8 cellular contexts compared by ENCODE assay signal in genomic region chr19:4971424-4971793, GRCh38. TPM values are rescaled to one million over a fixed set of nuclear protein-coding genes. Genes with fewer than 3 reads are reported as not detected.
DNase-seq lines count a peak whose midpoint lies in the region; ATAC-seq lines count a peak whose summit lies in the region.

No MANE protein-coding gene starts in this region.

- intact Hi-C loops in activated CD4-positive, alpha-beta T cell treated with anti-CD3 and anti-CD28 coated beads for 36 hours (cut with DNase I, micrococcal nuclease): no loop called here

- POLR2A ChIA-PET in activated CD4-positive, alpha-beta T cell treated with anti-CD3 and anti-CD28 coated beads for 36 hours (lab: Charles Lee): no interaction called here

- no peaks in the 10 kb centered on the region for H3K9me3 ChIP-seq in mucosa of stomach (ENCODE audit: control insufficient read depth, low read length)

- H3K27me3 ChIP-seq in mucosa of stomach (ENCODE audit: control insufficient read depth, insufficient read depth, low read length): no peaks in the 10 kb centered on the region

- no peak for ATAC-seq in activated CD4-positive, alpha-beta T cell treated with anti-CD3 and anti-CD28 coated beads for 36 hours
- no peak for ATAC-seq in GM21447 (IDR thresholded peaks at IDR 0.05; ENCODE audit: unreplicated experiment)

- H3K9me3 Mint-ChIP-seq in activated CD4-positive, alpha-beta T cell treated with anti-CD3 and anti-CD28 coated beads for 36 hours (ENCODE audit: low read depth): no peaks in the 10 kb centered on the region

- no peak overlapping the region for H3K4me3 ChIP-seq in mucosa of stomach (ENCODE audit: low read length)

- no peaks in the 10 kb centered on the region for H3K36me3 ChIP-seq in mucosa of stomach (ENCODE audit: control insufficient read depth, insufficient read depth, low read length)

- CTCF ChIA-PET in activated CD4-positive, alpha-beta T cell treated with anti-CD3 and anti-CD28 coated beads for 36 hours (lab: Charles Lee): interaction anchor here (1.1 to 1.2 kb wide), 2 partner anchors 59 to 162 kb away, joined by 3 to 7 read pairs; no protein-coding TSS in a partner anchor

- peaks cover 36% of the 10 kb centered on the region for H3K4me1 Mint-ChIP-seq in activated CD4-positive, alpha-beta T cell treated with anti-CD3 and anti-CD28 coated beads for 36 hours

- peaks cover 6% of the 10 kb centered on the region for H3K36me3 Mint-ChIP-seq in activated CD4-positive, alpha-beta T cell treated with anti-CD3 and anti-CD28 coated beads for 36 hours (ENCODE audit: low read depth)

- peak overlapping the region; percentile 91 for H3K4me3 Mint-ChIP-seq in activated CD4-positive, alpha-beta T cell treated with anti-CD3 and anti-CD28 coated beads for 36 hours

- peak overlapping the region; percentile 5 for H3K27ac Mint-ChIP-seq in activated CD4-positive, alpha-beta T cell treated with anti-CD3 and anti-CD28 coated beads for 36 hours

- DNase-seq in activated CD4-positive, alpha-beta T cell treated with anti-CD3 and anti-CD28 coated beads for 36 hours: peak; percentile 58
- no peak for DNase-seq in activated CD4-positive, alpha-beta T cell treated with anti-CD3 and anti-CD28 coated beads for 1 hour
- DNase-seq in RPMI7951 (ENCODE audit: low read depth) (peak; percentile 19), cerebellum (ENCODE audit: low spot score) (peak; percentile 63), GF-D8 (lab: John Stamatoyannopoulos, UW) (no peak), hypothalamus (lab: John Stamatoyannopoulos, UW) (no peak)

- H3K4me1 ChIP-seq in mucosa of stomach (ENCODE audit: control insufficient read depth, insufficient read depth, low read length): peaks cover 38% of the 10 kb centered on the region

- H3K9ac ChIP-seq in mucosa of stomach (ENCODE audit: low read length): peak overlapping the region; percentile 76

- no peaks in the 10 kb centered on the region for H3K27me3 Mint-ChIP-seq in activated CD4-positive, alpha-beta T cell treated with anti-CD3 and anti-CD28 coated beads for 36 hours

RNA-seq across cellular contexts. Expression of gene KDM4B, which starts 2.5 kb away (rescaled TPM):
- total RNA-seq in activated CD4-positive, alpha-beta T cell treated with anti-CD3 and anti-CD28 coated beads for 36 hours: 10 to 100 TPM; 33.9 to 35.8 TPM
- total RNA-seq in RPMI7951 (2014; rRNA removed; shearing (Covaris generic)): 6.2 and 6.8 TPM in 2 replicates
- total RNA-seq in cerebellum: 39.7 TPM

Comparison
In these comparisons a context has a peak if more than half of its experiments do, and no peak if none do; other contexts are left out.
1. DNase-seq: peak in activated CD4-positive, alpha-beta T cell treated with anti-CD3 and anti-CD28 coated beads for 36 hours (single experiment), RPMI7951 (single experiment) and cerebellum (single experiment); none in activated CD4-positive, alpha-beta T cell treated with anti-CD3 and anti-CD28 coated beads for 1 hour (single experiment), GF-D8 (single experiment) and hypothalamus (0 of 51).